In genomic region chr10:63268798-63269503, GRCh38 we compare ENCODE assay signal across 1 cellular context.
TF ChIP-seq lines count a peak whose summit lies in the region.

No MANE protein-coding gene starts in this region.

TF ChIP-seq in HepG2, 621 proteins besides CTCF, POLR2A, EP300 and RAD21 (continued from another document and continues in another):
- TF ChIP-seq ZNF503 (CRISPR knock-in tag; IDR thresholded peaks at IDR 0.05) = peak; percentile 30; the same call in 1 of the 2 replicates
- TF ChIP-seq SRSF4 (IDR thresholded peaks at IDR 0.05; ENCODE audit: low read depth, low read length, poor library complexity, severe bottlenecking) = no peak
- TF ChIP-seq THYN1 (CRISPR knock-in tag; IDR thresholded peaks at IDR 0.05; ENCODE audit: borderline replicate concordance, low read depth) = peak; percentile 73; the same call in 1 of the 2 replicates
- TF ChIP-seq MYNN (CRISPR knock-in tag; IDR thresholded peaks at IDR 0.05; ENCODE audit: low read depth) = no peak
- peak; percentile 36; the same call in 1 of the 2 replicates for TF ChIP-seq GABPB1 (CRISPR knock-in tag; IDR thresholded peaks at IDR 0.05)
- 0 out of 2 replicates have a peak, but pooled peaks have one; percentile 31 for TF ChIP-seq GATA4 (IDR thresholded peaks at IDR 0.05; ENCODE audit: borderline replicate concordance, low read depth)
- TF ChIP-seq ZMYM3 (CRISPR knock-in tag; IDR thresholded peaks at IDR 0.05) = no peak; the same call in 1 of the 2 replicates
- TF ChIP-seq PHF5A (CRISPR knock-in tag; IDR thresholded peaks at IDR 0.05; ENCODE audit: low read depth, unreplicated experiment) = peak; percentile 66
- TF ChIP-seq FOXO4 (CRISPR knock-in tag; conservative IDR thresholded peaks at IDR 0.05) = no peak
- TF ChIP-seq CEBPB (IDR thresholded peaks at IDR 0.05; ENCODE audit: borderline replicate concordance, low read depth, low read length) = no peak
- TF ChIP-seq ZFYVE20 (CRISPR knock-in tag; IDR thresholded peaks at IDR 0.05; ENCODE audit: borderline replicate concordance, low read depth) = no peak
- no peak for TF ChIP-seq NFKB2 (CRISPR knock-in tag; IDR thresholded peaks at IDR 0.05; ENCODE audit: borderline replicate concordance)
- peak; percentile 43 for TF ChIP-seq RBM22 (optimal IDR thresholded peaks at IDR 0.05; ENCODE audit: low read length)
- no peak for TF ChIP-seq NFE2L2 (IDR thresholded peaks at IDR 0.05; ENCODE audit: low read length)
- no peak for TF ChIP-seq PRDM15 (CRISPR knock-in tag; IDR thresholded peaks at IDR 0.05)
- peak; percentile 88 for TF ChIP-seq ZNF501 (CRISPR knock-in tag; IDR thresholded peaks at IDR 0.05)
- TF ChIP-seq TARDBP (CRISPR knock-in tag; IDR thresholded peaks at IDR 0.05) = peak; percentile 75
- peak; percentile 82; the same call in 1 of the 2 replicates for TF ChIP-seq SIN3A (IDR thresholded peaks at IDR 0.05; ENCODE audit: borderline replicate concordance, low read depth, low read length)
- TF ChIP-seq AKNA (CRISPR knock-in tag; IDR thresholded peaks at IDR 0.05; ENCODE audit: borderline replicate concordance) = no peak
- no peak for TF ChIP-seq ZNF232 (CRISPR knock-in tag; IDR thresholded peaks at IDR 0.05; ENCODE audit: borderline replicate concordance)
- TF ChIP-seq HBP1 (CRISPR knock-in tag; IDR thresholded peaks at IDR 0.05; ENCODE audit: low read depth) = peak; percentile 94; the same call in 1 of the 2 replicates
- peak; percentile 89; the same call in 1 of the 2 replicates for TF ChIP-seq CBX5 (CRISPR knock-in tag; IDR thresholded peaks at IDR 0.05; ENCODE audit: borderline replicate concordance)
- 0 out of 2 replicates have a peak, but pooled peaks have one; percentile 14 for TF ChIP-seq ELF1 (CRISPR knock-in tag; IDR thresholded peaks at IDR 0.05)
- TF ChIP-seq ZNF781 (CRISPR knock-in tag; IDR thresholded peaks at IDR 0.05; ENCODE audit: borderline replicate concordance, not compliant biosample characterization) = no peak
- TF ChIP-seq REL (CRISPR knock-in tag; conservative IDR thresholded peaks at IDR 0.05) = no peak
- no peak for TF ChIP-seq GFI1 (CRISPR knock-in tag; IDR thresholded peaks at IDR 0.05; ENCODE audit: borderline replicate concordance)
- TF ChIP-seq HMGA1 (CRISPR knock-in tag; conservative IDR thresholded peaks at IDR 0.05) = no peak
- no peak for TF ChIP-seq ZBTB37 (CRISPR knock-in tag; IDR thresholded peaks at IDR 0.05)
- TF ChIP-seq KDM2A (CRISPR knock-in tag; IDR thresholded peaks at IDR 0.05; ENCODE audit: borderline replicate concordance, low read depth) = peak; percentile 48; the same call in 1 of the 2 replicates
- TF ChIP-seq HMGXB4 (CRISPR knock-in tag; IDR thresholded peaks at IDR 0.05; ENCODE audit: borderline replicate concordance in 1 of 2, low read depth in 1 of 2) = peak; percentile 47 to 78; a peak in 3 of 4 replicates
- no peak for TF ChIP-seq ZNF563 (CRISPR knock-in tag; IDR thresholded peaks at IDR 0.05)
- TF ChIP-seq PHB2 (IDR thresholded peaks at IDR 0.05; ENCODE audit: partially characterized antibody) = no peak
- TF ChIP-seq ZNF331 (CRISPR knock-in tag; IDR thresholded peaks at IDR 0.05) = peak; percentile 47
- peak; percentile 39 for TF ChIP-seq RXRB (CRISPR knock-in tag; IDR thresholded peaks at IDR 0.05; ENCODE audit: borderline replicate concordance)
- TF ChIP-seq TSC22D2 (CRISPR knock-in tag; IDR thresholded peaks at IDR 0.05; ENCODE audit: borderline replicate concordance) = no peak; the same call in 1 of the 2 replicates
- TF ChIP-seq ZBTB39 (CRISPR knock-in tag; IDR thresholded peaks at IDR 0.05) = peak; percentile 65; the same call in 1 of the 2 replicates
